7 cellular contexts compared by ENCODE assay signal in genomic region chr12:62793256-62794217, GRCh38.
DNase-seq lines count a peak whose midpoint lies in the region; ATAC-seq, FAIRE-seq and TF ChIP-seq lines count a peak whose summit lies in the region.

No MANE protein-coding gene starts in this region.

- no peaks in the 10 kb centered on the region for H3K9me3 Mint-ChIP-seq in activated CD4-positive, alpha-beta T cell treated with anti-CD3 and anti-CD28 coated beads for 36 hours (ENCODE audit: low read depth)

- FAIRE-seq in GM12892 (lab: Jason Lieb, UNC) (peak; percentile 89), colon (lab: Jason Lieb, UNC) (peak; percentile 53)

- CTCF ChIA-PET in activated CD4-positive, alpha-beta T cell treated with anti-CD3 and anti-CD28 coated beads for 36 hours (lab: Charles Lee) = interaction anchor here (0.6 to 8.2 kb wide), 40 partner anchors 7 to 413 kb away, joined by 3 to 139 read pairs (median 4); no protein-coding TSS in a partner anchor

- H3K4me1 Mint-ChIP-seq in activated CD4-positive, alpha-beta T cell treated with anti-CD3 and anti-CD28 coated beads for 36 hours = peaks cover 3% of the 10 kb centered on the region

- POLR2A ChIA-PET in activated CD4-positive, alpha-beta T cell treated with anti-CD3 and anti-CD28 coated beads for 36 hours (lab: Charles Lee) = interaction anchor here (0.6 to 0.8 kb wide), 2 partner anchors 145 to 442 kb away, joined by 3 to 10 read pairs; no protein-coding TSS in a partner anchor

- ATAC-seq in HG03175 (IDR thresholded peaks at IDR 0.05; ENCODE audit: unreplicated experiment) (peak; percentile 62), left lobe of liver (peak; percentile 99)
- peak; percentile 55 for ATAC-seq in activated CD4-positive, alpha-beta T cell treated with anti-CD3 and anti-CD28 coated beads for 36 hours

- H3K27me3 Mint-ChIP-seq in activated CD4-positive, alpha-beta T cell treated with anti-CD3 and anti-CD28 coated beads for 36 hours = peaks cover 2% of the 10 kb centered on the region

- TF ChIP-seq POLR2A in GM12892 (IDR thresholded peaks at IDR 0.05; ENCODE audit: low read depth, low read length) = no peak

- H3K36me3 Mint-ChIP-seq in activated CD4-positive, alpha-beta T cell treated with anti-CD3 and anti-CD28 coated beads for 36 hours (ENCODE audit: low read depth) = no peaks in the 10 kb centered on the region

- H3K4me3 Mint-ChIP-seq in activated CD4-positive, alpha-beta T cell treated with anti-CD3 and anti-CD28 coated beads for 36 hours = no peak overlapping the region

- DNase-seq in GM12892 (ENCODE audit: insufficient read length) (no peak), NCI-H345 treated with DMSO at 0.1 percent for 48 hours (lab: John Stamatoyannopoulos, UW; ENCODE audit: unreplicated experiment) (peak; percentile 53), left lobe of liver (ENCODE audit: low spot score) (peak; percentile 83)
- peak; percentile 84 for DNase-seq in activated CD4-positive, alpha-beta T cell treated with anti-CD3 and anti-CD28 coated beads for 36 hours
- peak; percentile 75 for DNase-seq in stimulated activated CD4-positive, alpha-beta T cell treated with anti-CD3 and anti-CD28 coated beads, Interleukin-4, amount 100 ng/mL, for 1 hour

- intact Hi-C loops in activated CD4-positive, alpha-beta T cell treated with anti-CD3 and anti-CD28 coated beads for 36 hours (cut with DNase I, micrococcal nuclease) = loop anchor here (1.0 to 5.0 kb wide), 5 partner anchors 191 to 355 kb away; no protein-coding TSS in a partner anchor

- no peak overlapping the region for H3K27ac Mint-ChIP-seq in activated CD4-positive, alpha-beta T cell treated with anti-CD3 and anti-CD28 coated beads for 36 hours
